In genomic region chr3:38219609-38220197, GRCh38 we compare ENCODE assay signal across 36 cellular contexts. TPM values are rescaled to one million over a fixed set of nuclear protein-coding genes. Genes with fewer than 3 reads are reported as not detected.
"Had no signal": no experiment of that assay in that cellular context is flagged by ENCODE, and none has a peak within 500 bp of the region (broad histone marks: within the 10 kb centered on the region; RNA-seq: fewer than 3 reads in every experiment).

No MANE protein-coding gene starts in this region.

- H3K27ac Mint-ChIP-seq: activated B cell treated with CpG ODN at 0.5 μM for 24 hours; activated CD4-positive, alpha-beta memory T cell treated with anti-CD3 and anti-CD28 coated beads for 36 hours; activated CD4-positive, alpha-beta T cell treated with anti-CD3 and anti-CD28 coated beads, Interleukin-2, amount 10 ng/mL, durations not matched to agents 24 days and 14 days; activated CD8-positive, alpha-beta T cell treated with anti-CD3 and anti-CD28 coated beads for 36 hours; activated naive CD4-positive, alpha-beta T cell treated with anti-CD3 and anti-CD28 coated beads, Interleukin-2, amount 10 ng/mL, durations not matched to agents 7 days and 5 days; activated naive CD4-positive, alpha-beta T cell treated with anti-CD3 and anti-CD28 coated beads, Interleukin-2, amount 50 U/mL, for 24 hours; activated naive CD8-positive, alpha-beta T cell; activated naive CD8-positive, alpha-beta T cell treated with anti-CD3 and anti-CD28 coated beads, Interleukin-2, amount 10 ng/mL, durations not matched to agents 7 days and 5 days; activated naive CD8-positive, alpha-beta T cell treated with anti-CD3 and anti-CD28 coated beads, Interleukin-2, amount 50 U/mL, for 24 hours; activated T-helper 2 cell treated with anti-CD3 and anti-CD28 coated beads, Interferon-gamma antibody, Interleukin-2, Interleukin-4, amounts not matched to agents 10 μg/mL and 5 μg/mL and 100 μg/mL, durations not matched to agents 14 hours and 24 hours and 36 hours; brain; T-helper 1 cell treated with Interleukin-12 subunit alpha and Interleukin-12 subunit beta and Interleukin-4 antibody, amounts not matched to agents 30 μg/mL and 1 μg/mL, for 36 hours; T-helper 2 cell treated with Interferon-gamma antibody and Interleukin-4, amounts not matched to agents 5 μg/mL and 100 μg/mL, for 36 hours had no signal

- H3K4me3 Mint-ChIP-seq: activated B cell treated with CpG ODN at 0.5 μM for 24 hours; activated CD4-positive, alpha-beta memory T cell treated with anti-CD3 and anti-CD28 coated beads for 36 hours; activated CD4-positive, alpha-beta T cell treated with anti-CD3 and anti-CD28 coated beads, Interleukin-2, amount 10 ng/mL, durations not matched to agents 24 days and 14 days; activated CD8-positive, alpha-beta T cell treated with anti-CD3 and anti-CD28 coated beads for 36 hours; activated naive CD4-positive, alpha-beta T cell treated with anti-CD3 and anti-CD28 coated beads, Interleukin-2, amount 10 ng/mL, durations not matched to agents 7 days and 5 days; activated naive CD4-positive, alpha-beta T cell treated with anti-CD3 and anti-CD28 coated beads, Interleukin-2, amount 50 U/mL, for 24 hours; activated naive CD8-positive, alpha-beta T cell; activated naive CD8-positive, alpha-beta T cell treated with anti-CD3 and anti-CD28 coated beads, Interleukin-2, amount 10 ng/mL, durations not matched to agents 7 days and 5 days; activated naive CD8-positive, alpha-beta T cell treated with anti-CD3 and anti-CD28 coated beads, Interleukin-2, amount 50 U/mL, for 24 hours; activated T-cell treated with anti-CD3 and anti-CD28 coated beads, Interleukin-2, amount 50 U/mL, for 24 hours; brain; central memory CD8-positive, alpha-beta T cell; T-helper 1 cell treated with Interleukin-12 subunit alpha and Interleukin-12 subunit beta and Interleukin-4 antibody, amounts not matched to agents 30 μg/mL and 1 μg/mL, for 36 hours; T-helper 2 cell treated with Interferon-gamma antibody and Interleukin-4, amounts not matched to agents 5 μg/mL and 100 μg/mL, for 36 hours had no signal

- H3K9me3 ChIP-seq: ascending aorta had no signal

- ATAC-seq: activated CD8-positive, alpha-beta T cell treated with anti-CD3 and anti-CD28 coated beads for 36 hours; activated naive CD8-positive, alpha-beta T cell treated with anti-CD3 and anti-CD28 coated beads, Interleukin-2, amount 50 U/mL, for 24 hours had no signal

- H3K9me3 Mint-ChIP-seq: activated B cell treated with CpG ODN at 0.5 μM for 24 hours; activated CD4-positive, alpha-beta memory T cell treated with anti-CD3 and anti-CD28 coated beads for 36 hours; activated CD4-positive, alpha-beta T cell treated with anti-CD3 and anti-CD28 coated beads, Interleukin-2, amount 10 ng/mL, durations not matched to agents 24 days and 14 days; activated CD8-positive, alpha-beta T cell treated with anti-CD3 and anti-CD28 coated beads for 36 hours; activated naive CD4-positive, alpha-beta T cell treated with anti-CD3 and anti-CD28 coated beads, Interleukin-2, amount 10 ng/mL, durations not matched to agents 7 days and 5 days; activated naive CD4-positive, alpha-beta T cell treated with anti-CD3 and anti-CD28 coated beads, Interleukin-2, amount 50 U/mL, for 24 hours; activated naive CD8-positive, alpha-beta T cell treated with anti-CD3 and anti-CD28 coated beads, Interleukin-2, amount 10 ng/mL, durations not matched to agents 7 days and 5 days; activated naive CD8-positive, alpha-beta T cell treated with anti-CD3 and anti-CD28 coated beads, Interleukin-2, amount 50 U/mL, for 24 hours; activated T-cell treated with anti-CD3 and anti-CD28 coated beads, Interleukin-2, amount 50 U/mL, for 24 hours; activated T-helper 2 cell treated with anti-CD3 and anti-CD28 coated beads, Interferon-gamma antibody, Interleukin-2, Interleukin-4, amounts not matched to agents 10 μg/mL and 5 μg/mL and 100 μg/mL, durations not matched to agents 14 hours and 24 hours and 36 hours; brain; central memory CD8-positive, alpha-beta T cell; T-helper 1 cell treated with Interleukin-12 subunit alpha and Interleukin-12 subunit beta and Interleukin-4 antibody, amounts not matched to agents 30 μg/mL and 1 μg/mL, for 36 hours; T-helper 2 cell treated with Interferon-gamma antibody and Interleukin-4, amounts not matched to agents 5 μg/mL and 100 μg/mL, for 36 hours had no signal

- H3K4me1 Mint-ChIP-seq: activated naive CD4-positive, alpha-beta T cell treated with anti-CD3 and anti-CD28 coated beads, Interleukin-2, amount 10 ng/mL, durations not matched to agents 7 days and 5 days; brain had no signal

- FAIRE-seq: bronchial epithelial cell, TTC549 had no signal

- H3K27ac ChIP-seq: ascending aorta, cardiac muscle cell, WERI-Rb-1 had no signal

- H3K4me1 ChIP-seq: ascending aorta had no signal

- H3K27me3 ChIP-seq: ascending aorta, cardiac muscle cell had no signal

- DNase-seq: activated B cell treated with CpG ODN at 0.5 μM for 24 hours; activated CD4-positive, alpha-beta memory T cell treated with anti-CD3 and anti-CD28 coated beads for 36 hours; activated CD4-positive, alpha-beta T cell treated with anti-CD3 and anti-CD28 coated beads for 4 hours; activated CD4-positive, alpha-beta T cell treated with anti-CD3 and anti-CD28 coated beads, Interleukin-2, amount 10 ng/mL, durations not matched to agents 24 days and 14 days; activated CD4-positive, alpha-beta T cell treated with anti-CD3 and anti-CD28 coated beads, Interleukin-2, amount 50 U/mL, for 1 hour; activated CD4-positive, alpha-beta T cell treated with anti-CD3 and anti-CD28 coated beads, Interleukin-2, amount 50 U/mL, for 4 hours; activated CD4-positive, CD25-positive, alpha-beta regulatory T cell treated with anti-CD3 and anti-CD28 coated beads, Interleukin-2, amount 50 U/mL, for 72 hours; activated CD8-positive, alpha-beta memory T cell treated with anti-CD3 and anti-CD28 coated beads, Interleukin-2, amount 50 U/mL, for 4 hours; activated CD8-positive, alpha-beta T cell treated with anti-CD3 and anti-CD28 coated beads for 36 hours; activated effector memory CD4-positive, alpha-beta T cell treated with Interleukin-2 at 50 U/mL for 16 hours; activated gamma-delta T cell; activated naive CD4-positive, alpha-beta T cell treated with anti-CD3 and anti-CD28 coated beads, Interleukin-2, amount 10 ng/mL, durations not matched to agents 7 days and 5 days; activated naive CD4-positive, alpha-beta T cell treated with Interleukin-2 at 50 U/mL for 16 hours; activated naive CD8-positive, alpha-beta T cell treated with anti-CD3 and anti-CD28 coated beads, Interleukin-2, amount 10 ng/mL, durations not matched to agents 7 days and 5 days; activated naive CD8-positive, alpha-beta T cell treated with anti-CD3 and anti-CD28 coated beads, Interleukin-2, amount 50 U/mL, for 24 hours; activated T-cell treated with anti-CD3 and anti-CD28 coated beads, Interleukin-2, amount 50 U/mL, for 24 hours; activated T-cell treated with anti-CD3 and anti-CD28 coated beads, Interleukin-2, amount 50 U/mL, for 48 hours; amygdala; anterior cingulate cortex; caudate nucleus; cerebellar nuclear complex; T-helper 1 cell; T-helper 2 cell; T-helper 9 cell; WERI-Rb-1 had no signal

- H3K27me3 Mint-ChIP-seq: activated B cell treated with CpG ODN at 0.5 μM for 24 hours; activated CD4-positive, alpha-beta memory T cell treated with anti-CD3 and anti-CD28 coated beads for 36 hours; activated CD4-positive, alpha-beta T cell treated with anti-CD3 and anti-CD28 coated beads, Interleukin-2, amount 10 ng/mL, durations not matched to agents 24 days and 14 days; activated CD8-positive, alpha-beta T cell treated with anti-CD3 and anti-CD28 coated beads for 36 hours; activated naive CD4-positive, alpha-beta T cell treated with anti-CD3 and anti-CD28 coated beads, Interleukin-2, amount 10 ng/mL, durations not matched to agents 7 days and 5 days; activated naive CD4-positive, alpha-beta T cell treated with anti-CD3 and anti-CD28 coated beads, Interleukin-2, amount 50 U/mL, for 24 hours; activated naive CD8-positive, alpha-beta T cell; activated naive CD8-positive, alpha-beta T cell treated with anti-CD3 and anti-CD28 coated beads, Interleukin-2, amount 10 ng/mL, durations not matched to agents 7 days and 5 days; activated naive CD8-positive, alpha-beta T cell treated with anti-CD3 and anti-CD28 coated beads, Interleukin-2, amount 50 U/mL, for 24 hours; activated T-cell treated with anti-CD3 and anti-CD28 coated beads, Interleukin-2, amount 50 U/mL, for 24 hours; brain; central memory CD8-positive, alpha-beta T cell had no signal

- H3K4me3 ChIP-seq: ascending aorta, cardiac muscle cell had no signal

RNA-seq across cellular contexts. Expression of gene SLC22A13, which starts 45.9 kb away (rescaled TPM):
- total RNA-seq: ascending aorta had no signal
